In genomic region chr6:42960243-42961019, GRCh38 we compare ENCODE assay signal across 8 cellular contexts. TPM values are rescaled to one million over a fixed set of nuclear protein-coding genes. Genes with fewer than 3 reads are reported as not detected.
DNase-seq lines count a peak whose midpoint lies in the region; ATAC-seq lines count a peak whose summit lies in the region.

Gene GNMT, plus strand, starts transcription at chr6:42960754. Its CDS starts 14 bp downstream, at chr6:42960768.

- peaks cover 10% of the 10 kb centered on the region for H3K4me1 Mint-ChIP-seq in T-helper 2 cell treated with Interferon-gamma antibody and Interleukin-4, amounts not matched to agents 5 μg/mL and 100 μg/mL, for 36 hours (ENCODE audit: low read depth)
- peaks cover 22% of the 10 kb centered on the region for H3K4me1 Mint-ChIP-seq in stimulated activated memory B cell treated with anti-CD40 and anti-IgM and Interleukin-4, amounts not matched to agents 10 μg/mL and 1 μg/mL and 100 μg/mL, for 72 hours

- peak; percentile 39 for DNase-seq in ACHN
- peak; percentile 11 for DNase-seq in T-helper 2 cell treated with Interferon-gamma antibody and Interleukin-4, amounts not matched to agents 5 μg/mL and 100 μg/mL, for 36 hours (ENCODE audit: low spot score)
- DNase-seq in cerebellum (ENCODE audit: low spot score) = peak; percentile 64
- DNase-seq in left lobe of liver (ENCODE audit: low spot score) = peak; percentile 96
- no peak for DNase-seq in MV-4-11 (lab: John Stamatoyannopoulos, UW)
- no peak for DNase-seq in KBM-7

- H3K9me3 Mint-ChIP-seq in T-helper 2 cell treated with Interferon-gamma antibody and Interleukin-4, amounts not matched to agents 5 μg/mL and 100 μg/mL, for 36 hours = no peaks in the 10 kb centered on the region
- no peaks in the 10 kb centered on the region for H3K9me3 Mint-ChIP-seq in stimulated activated memory B cell treated with anti-CD40 and anti-IgM and Interleukin-4, amounts not matched to agents 10 μg/mL and 1 μg/mL and 100 μg/mL, for 72 hours

- in situ Hi-C loops in ACHN (cut with HindIII; ENCODE audit: low pct_ligation_motif_present, low pct_unique_long_range_greater_than_20kb, low sequenced_read_pairs) = no loop called here
- in situ Hi-C loops in KBM-7 (cut with MboI; ENCODE audit: low pct_unique_long_range_greater_than_20kb, low sequenced_read_pairs) = no loop called here

- H3K27me3 Mint-ChIP-seq in T-helper 2 cell treated with Interferon-gamma antibody and Interleukin-4, amounts not matched to agents 5 μg/mL and 100 μg/mL, for 36 hours (ENCODE audit: low read depth) = peaks cover 11% of the 10 kb centered on the region
- H3K27me3 Mint-ChIP-seq in stimulated activated memory B cell treated with anti-CD40 and anti-IgM and Interleukin-4, amounts not matched to agents 10 μg/mL and 1 μg/mL and 100 μg/mL, for 72 hours = no peaks in the 10 kb centered on the region

- ATAC-seq in HG02678 (IDR thresholded peaks at IDR 0.05; ENCODE audit: unreplicated experiment) (peak; percentile 66), left lobe of liver (peak; percentile 88)
- peak; percentile 73 for ATAC-seq in stimulated activated memory B cell treated with anti-CD40 and anti-IgM and Interleukin-4, amounts not matched to agents 10 μg/mL and 1 μg/mL and 100 μg/mL, for 72 hours

- no peak within 1 kb of the TSS for H3K27ac Mint-ChIP-seq in T-helper 2 cell treated with Interferon-gamma antibody and Interleukin-4, amounts not matched to agents 5 μg/mL and 100 μg/mL, for 36 hours
- H3K27ac Mint-ChIP-seq in stimulated activated memory B cell treated with anti-CD40 and anti-IgM and Interleukin-4, amounts not matched to agents 10 μg/mL and 1 μg/mL and 100 μg/mL, for 72 hours = peak within 1 kb of the TSS; percentile 43

- peaks cover 14% of the 10 kb centered on the region for H3K36me3 Mint-ChIP-seq in T-helper 2 cell treated with Interferon-gamma antibody and Interleukin-4, amounts not matched to agents 5 μg/mL and 100 μg/mL, for 36 hours (ENCODE audit: low read depth)
- H3K36me3 Mint-ChIP-seq in stimulated activated memory B cell treated with anti-CD40 and anti-IgM and Interleukin-4, amounts not matched to agents 10 μg/mL and 1 μg/mL and 100 μg/mL, for 72 hours = peaks cover 28% of the 10 kb centered on the region

- peak within 1 kb of the TSS; percentile 71 for H3K4me3 Mint-ChIP-seq in T-helper 2 cell treated with Interferon-gamma antibody and Interleukin-4, amounts not matched to agents 5 μg/mL and 100 μg/mL, for 36 hours
- H3K4me3 Mint-ChIP-seq in stimulated activated memory B cell treated with anti-CD40 and anti-IgM and Interleukin-4, amounts not matched to agents 10 μg/mL and 1 μg/mL and 100 μg/mL, for 72 hours = peak within 1 kb of the TSS; percentile 80

RNA-seq across cellular contexts. Expression of gene GNMT, which starts in this region (rescaled TPM):
- total RNA-seq in cerebellum (0.36 TPM), left lobe of liver (467 TPM)

Comparison
In these comparisons a context has a peak if more than half of its experiments do, and no peak if none do; other contexts are left out.
1. RNA of gene GNMT (total RNA-seq): 467 TPM in left lobe of liver (single experiment); 0.36 TPM in cerebellum (single experiment); every median in the first group is over 100 times any median in the second.
2. Peak in DNase-seq in cerebellum; RNA of the gene not detected or under 1 TPM.
3. DNase-seq: peak in ACHN (single experiment), T-helper 2 cell treated with Interferon-gamma antibody and Interleukin-4, amounts not matched to agents 5 μg/mL and 100 μg/mL, for 36 hours (single experiment) and left lobe of liver (single experiment); none in MV-4-11 (single experiment) and KBM-7 (single experiment).
4. Peak in every context shown above with its lines, with median percentiles within 50 percentile points of each other: ATAC-seq.